ENCODE assay signal across 1 cellular context in genomic region chr2:176121377-176122111, GRCh38.
TF ChIP-seq lines count a peak whose summit lies in the region.

No MANE protein-coding gene starts in this region.

TF ChIP-seq in IMR-90, 13 proteins besides CTCF, POLR2A, EP300 and RAD21:
- TF ChIP-seq MXI1 (IDR thresholded peaks at IDR 0.05; ENCODE audit: borderline replicate concordance, low read depth, low read length) (no peak), RFX5 (IDR thresholded peaks at IDR 0.05; ENCODE audit: low read depth, low read length) (no peak), NFE2L2 (IDR thresholded peaks at IDR 0.05; ENCODE audit: low read depth, low read length) (no peak), USF2 (IDR thresholded peaks at IDR 0.05; ENCODE audit: low read depth, low read length) (no peak), FOS (IDR thresholded peaks at IDR 0.05; ENCODE audit: low read depth, low read length) (no peak), BHLHE40 (IDR thresholded peaks at IDR 0.05; ENCODE audit: low read depth, low read length) (no peak), SMC3 (IDR thresholded peaks at IDR 0.05; ENCODE audit: low read depth, low read length) (no peak), ELK1 (IDR thresholded peaks at IDR 0.05; ENCODE audit: borderline replicate concordance, low read depth, low read length) (no peak), MAFK (IDR thresholded peaks at IDR 0.05; ENCODE audit: low read depth, low read length) (no peak), CEBPB (IDR thresholded peaks at IDR 0.05; ENCODE audit: low read depth, low read length) (no peak), MAZ (IDR thresholded peaks at IDR 0.05; ENCODE audit: borderline replicate concordance, low read depth, low read length) (no peak), RCOR1 (IDR thresholded peaks at IDR 0.05; ENCODE audit: insufficient replicate concordance, low read length) (no peak), CHD1 (IDR thresholded peaks at IDR 0.05; ENCODE audit: low read depth, low read length) (no peak)
